11 cellular contexts compared by ENCODE assay signal in genomic region chr5:99034336-99034735, GRCh38.
DNase-seq lines count a peak whose midpoint lies in the region; TF ChIP-seq lines count a peak whose summit lies in the region.
"Had no signal": no experiment of that assay in that cellular context is flagged by ENCODE, and none has a peak within 500 bp of the region (broad histone marks: within the 10 kb centered on the region; RNA-seq: fewer than 3 reads in every experiment).

No MANE protein-coding gene starts in this region.

- H3K27ac ChIP-seq in left ventricle myocardium inferior (replicated peaks) = peak overlapping the region; percentile 71
- H3K27ac ChIP-seq in right atrium auricular region = no peak overlapping the region
- H3K27ac ChIP-seq in WERI-Rb-1 = no peak overlapping the region
- H3K27ac ChIP-seq in hepatocyte = no peak overlapping the region
- H3K27ac ChIP-seq in tibial artery = no peak overlapping the region

- TF ChIP-seq CTCF in left ventricle myocardium inferior (IDR thresholded peaks at IDR 0.05; ENCODE audit: borderline replicate concordance) (no peak), right atrium auricular region (IDR thresholded peaks at IDR 0.05) (no peak), WERI-Rb-1 (IDR thresholded peaks at IDR 0.05; ENCODE audit: low read depth, low read length) (no peak), hepatocyte (IDR thresholded peaks at IDR 0.05; ENCODE audit: poor library complexity) (no peak), mesothelial cell of epicardium (IDR thresholded peaks at IDR 0.05; ENCODE audit: unreplicated experiment) (no peak), tibial artery (IDR thresholded peaks at IDR 0.05) (no peak), GM10248 (IDR thresholded peaks at IDR 0.05; ENCODE audit: control extremely low read depth, extremely low read depth, low read depth, missing control alignments) (no peak)

- intact Hi-C loops in left ventricle myocardium inferior (cut with micrococcal nuclease) = no loop called here
- intact Hi-C loops in tibial artery (cut with DNase I; ENCODE audit: low total_unique reads) = no loop called here

- H3K36me3 ChIP-seq in left ventricle myocardium inferior = no peaks in the 10 kb centered on the region
- no peaks in the 10 kb centered on the region for H3K36me3 ChIP-seq in right atrium auricular region
- no peaks in the 10 kb centered on the region for H3K36me3 ChIP-seq in WERI-Rb-1
- no peaks in the 10 kb centered on the region for H3K36me3 ChIP-seq in hepatocyte (replicated peaks; ENCODE audit: insufficient read depth, low read depth)
- H3K36me3 ChIP-seq in tibial artery = no peaks in the 10 kb centered on the region

- H3K9me3 Mint-ChIP-seq in mesothelial cell of epicardium = peaks cover 8% of the 10 kb centered on the region

- peaks cover 12% of the 10 kb centered on the region for H3K4me1 ChIP-seq in left ventricle myocardium inferior
- no peaks in the 10 kb centered on the region for H3K4me1 ChIP-seq in right atrium auricular region
- no peaks in the 10 kb centered on the region for H3K4me1 ChIP-seq in hepatocyte (ENCODE audit: insufficient read depth)
- peaks cover 0 to 5% (median 0%) of the 10 kb centered on the region in 4 donors for H3K4me1 ChIP-seq in tibial artery

- POLR2A ChIA-PET in GM10248 (lab: Yijun Ruan, JAX) = no interaction called here

- H2AFZ ChIP-seq in hepatocyte = no peak overlapping the region

- H3K9me3 ChIP-seq in left ventricle myocardium inferior (replicated peaks) (no peaks in the 10 kb centered on the region), right atrium auricular region (no peaks in the 10 kb centered on the region), WERI-Rb-1 (ENCODE audit: severe bottlenecking) (no peaks in the 10 kb centered on the region), hepatocyte (ENCODE audit: low read depth) (no peaks in the 10 kb centered on the region), tibial artery (no peaks in the 10 kb centered on the region)
- H3K9me3 ChIP-seq: SK-N-SH had no signal

- DNase-seq in left ventricle myocardium inferior (no peak), right atrium auricular region (ENCODE audit: low spot score) (no peak), WERI-Rb-1 (peak; percentile 48), hepatocyte (ENCODE audit: low spot score) (peak; percentile 55), mesothelial cell of epicardium (ENCODE audit: low spot score in 2 of 2, unreplicated experiment in 2 of 2) (no peak), tibial artery (no peak), NCI-H526 (lab: John Stamatoyannopoulos, UW) (no peak), GM10248 (ENCODE audit: extremely low spot score) (no peak)
- DNase-seq: KG1, NCI-H510A treated with DMSO at 0.1 percent for 48 hours, SK-N-SH had no signal

- H3K4me3 Mint-ChIP-seq in mesothelial cell of epicardium = no peak overlapping the region

- no peaks in the 10 kb centered on the region for H3K27me3 Mint-ChIP-seq in mesothelial cell of epicardium (ENCODE audit: low read depth)

- 23% methylated on average over 1 of the region's 1 CpG for WGBS in hepatocyte (ENCODE audit: low lambda C conversion rate, missing lambda C conversion rate)

- H3K79me2 ChIP-seq in hepatocyte = no peaks in the 10 kb centered on the region

- peaks cover 16% of the 10 kb centered on the region for H3K4me1 Mint-ChIP-seq in mesothelial cell of epicardium

- H3K4me3 ChIP-seq in left ventricle myocardium inferior (no peak overlapping the region), right atrium auricular region (no peak overlapping the region), WERI-Rb-1 (ENCODE audit: low read depth, low read length) (no peak overlapping the region), hepatocyte (no peak overlapping the region), tibial artery (no peak overlapping the region)

- H3K27me3 ChIP-seq in left ventricle myocardium inferior (ENCODE audit: low read depth) (no peaks in the 10 kb centered on the region), right atrium auricular region (no peaks in the 10 kb centered on the region), WERI-Rb-1 (ENCODE audit: insufficient read depth, low read depth, severe bottlenecking) (no peaks in the 10 kb centered on the region), hepatocyte (no peaks in the 10 kb centered on the region), tibial artery (no peaks in the 10 kb centered on the region)

- H3K9me2 ChIP-seq in hepatocyte (replicated peaks; ENCODE audit: insufficient read depth) = no peaks in the 10 kb centered on the region
- H3K9me2 ChIP-seq: SK-N-SH had no signal

- no peaks in the 10 kb centered on the region for H4K20me1 ChIP-seq in hepatocyte (ENCODE audit: insufficient read depth, poor library complexity, severe bottlenecking)

- no peak overlapping the region for H3K27ac Mint-ChIP-seq in mesothelial cell of epicardium

- CTCF ChIA-PET in GM10248 (lab: Yijun Ruan, JAX) = no interaction called here

- H3K36me3 Mint-ChIP-seq in mesothelial cell of epicardium = no peaks in the 10 kb centered on the region

- no peak overlapping the region for H3K4me2 ChIP-seq in hepatocyte

Comparison
In these comparisons a context has a peak if more than half of its experiments do, and no peak if none do; other contexts are left out.
1. DNase-seq: peak in WERI-Rb-1 (single experiment) and hepatocyte (single experiment); none in left ventricle myocardium inferior (single experiment), right atrium auricular region (single experiment), mesothelial cell of epicardium (0 of 2), tibial artery (0 of 2), NCI-H526 (0 of 2) and GM10248 (single experiment).